In genomic region chr11:75293903-75294302, GRCh38 we compare ENCODE assay signal across 16 cellular contexts. TPM values are rescaled to one million over a fixed set of nuclear protein-coding genes. Genes with fewer than 3 reads are reported as not detected.
"Had no signal": no experiment of that assay in that cellular context is flagged by ENCODE, and none has a peak within 500 bp of the region (broad histone marks: within the 10 kb centered on the region; RNA-seq: fewer than 3 reads in every experiment).

No MANE protein-coding gene starts in this region.

- H3K27ac Mint-ChIP-seq: dendritic cell treated with granulocyte-macrophage colony-stimulating factor and Interleukin-4, amounts not matched to agents 40 ng/mL and 50 ng/mL, for 4 days; effector memory CD8-positive, alpha-beta T cell; stimulated activated naive CD8-positive, alpha-beta T cell treated with anti-CD3 and anti-CD28 coated beads, Interleukin-15, Interleukin-2, amounts not matched to agents 100 ng/mL and 50 ng/mL, for 24 hours had no signal

- H3K27me3 Mint-ChIP-seq: dendritic cell treated with granulocyte-macrophage colony-stimulating factor and Interleukin-4, amounts not matched to agents 40 ng/mL and 50 ng/mL, for 4 days; effector memory CD8-positive, alpha-beta T cell; stimulated activated naive CD8-positive, alpha-beta T cell treated with anti-CD3 and anti-CD28 coated beads, Interleukin-15, Interleukin-2, amounts not matched to agents 100 ng/mL and 50 ng/mL, for 24 hours had no signal

- DNase-seq: activated CD4-positive, alpha-beta T cell treated with anti-CD3 and anti-CD28 coated beads, Interleukin-2, amount 50 U/mL, for 1 hour; activated CD4-positive, CD25-positive, alpha-beta regulatory T cell; activated naive CD4-positive, alpha-beta T cell treated with Interleukin-2 at 50 U/mL for 16 hours; effector memory CD8-positive, alpha-beta T cell; gastrocnemius medialis; left cardiac atrium; lower lobe of right lung; trophoblast cell had no signal

- H3K9me3 Mint-ChIP-seq: dendritic cell treated with granulocyte-macrophage colony-stimulating factor and Interleukin-4, amounts not matched to agents 40 ng/mL and 50 ng/mL, for 4 days; effector memory CD8-positive, alpha-beta T cell; stimulated activated naive CD8-positive, alpha-beta T cell treated with anti-CD3 and anti-CD28 coated beads, Interleukin-15, Interleukin-2, amounts not matched to agents 100 ng/mL and 50 ng/mL, for 24 hours had no signal

- ATAC-seq: effector memory CD8-positive, alpha-beta T cell; gastrocnemius medialis; heart left ventricle; left cardiac atrium; lower lobe of right lung; sciatic nerve had no signal

- H3K4me3 Mint-ChIP-seq: dendritic cell treated with granulocyte-macrophage colony-stimulating factor and Interleukin-4, amounts not matched to agents 40 ng/mL and 50 ng/mL, for 4 days; effector memory CD8-positive, alpha-beta T cell; stimulated activated naive CD8-positive, alpha-beta T cell treated with anti-CD3 and anti-CD28 coated beads, Interleukin-15, Interleukin-2, amounts not matched to agents 100 ng/mL and 50 ng/mL, for 24 hours had no signal

RNA-seq across cellular contexts. Expression of gene TPBGL, which starts 53.3 kb away (rescaled TPM):
- total RNA-seq: ascending aorta, epithelial cell of proximal tubule, gastrocnemius medialis, osteocyte had no signal
- polyA plus RNA-seq: neural cell had no signal
